Comparison of ENCODE assay signal across 1 cellular context in the genomic region with DNA sequence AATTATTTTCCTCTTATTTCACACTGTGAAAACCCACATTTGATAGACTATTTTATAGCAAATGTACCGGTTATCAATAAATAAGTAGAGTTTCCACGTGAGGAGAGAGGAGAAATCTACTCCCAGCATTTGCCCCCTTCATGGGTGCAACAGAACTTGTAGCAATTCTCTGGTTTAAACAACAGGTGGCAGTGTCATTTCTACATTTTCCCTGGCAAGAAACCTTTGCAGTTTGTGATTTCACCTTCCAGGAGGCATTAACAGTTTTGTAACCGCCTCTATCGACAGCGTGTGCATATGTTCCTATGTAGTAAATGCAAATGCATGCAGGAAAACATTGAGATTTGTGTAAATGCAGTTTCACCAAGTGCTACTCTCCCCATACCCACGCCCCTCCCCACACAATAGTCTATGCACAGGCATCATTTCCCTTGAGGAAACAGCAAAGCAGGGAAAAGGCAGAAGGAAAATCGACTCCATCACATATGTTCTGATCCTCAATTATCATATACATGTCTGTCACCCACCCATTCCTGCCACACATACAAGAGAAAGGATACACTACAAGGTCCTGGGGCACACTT.
TF ChIP-seq lines count a peak whose summit lies in the region.

No MANE protein-coding gene starts in this region.

TF ChIP-seq in WTC11, 78 proteins besides CTCF, POLR2A, EP300 and RAD21 (continued from another document):
- TF ChIP-seq, protein P1, sequence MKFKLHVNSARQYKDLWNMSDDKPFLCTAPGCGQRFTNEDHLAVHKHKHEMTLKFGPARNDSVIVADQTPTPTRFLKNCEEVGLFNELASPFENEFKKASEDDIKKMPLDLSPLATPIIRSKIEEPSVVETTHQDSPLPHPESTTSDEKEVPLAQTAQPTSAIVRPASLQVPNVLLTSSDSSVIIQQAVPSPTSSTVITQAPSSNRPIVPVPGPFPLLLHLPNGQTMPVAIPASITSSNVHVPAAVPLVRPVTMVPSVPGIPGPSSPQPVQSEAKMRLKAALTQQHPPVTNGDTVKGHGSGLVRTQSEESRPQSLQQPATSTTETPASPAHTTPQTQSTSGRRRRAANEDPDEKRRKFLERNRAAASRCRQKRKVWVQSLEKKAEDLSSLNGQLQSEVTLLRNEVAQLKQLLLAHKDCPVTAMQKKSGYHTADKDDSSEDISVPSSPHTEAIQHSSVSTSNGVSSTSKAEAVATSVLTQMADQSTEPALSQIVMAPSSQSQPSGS (CRISPR knock-in tag; IDR thresholded peaks at IDR 0.05; ENCODE audit: borderline replicate concordance, low read depth) = no peak
- TF ChIP-seq ZNF232 (CRISPR knock-in tag; IDR thresholded peaks at IDR 0.05) (no peak), MLX (CRISPR knock-in tag; IDR thresholded peaks at IDR 0.05) (no peak), GABPB1 (CRISPR knock-in tag; IDR thresholded peaks at IDR 0.05) (no peak), ZNF281 (CRISPR knock-in tag; IDR thresholded peaks at IDR 0.05) (no peak), FOXK1 (CRISPR knock-in tag; IDR thresholded peaks at IDR 0.05) (no peak)
- TF ChIP-seq, protein P2, sequence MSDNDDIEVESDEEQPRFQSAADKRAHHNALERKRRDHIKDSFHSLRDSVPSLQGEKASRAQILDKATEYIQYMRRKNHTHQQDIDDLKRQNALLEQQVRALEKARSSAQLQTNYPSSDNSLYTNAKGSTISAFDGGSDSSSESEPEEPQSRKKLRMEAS (CRISPR knock-in tag; IDR thresholded peaks at IDR 0.05) = no peak
